ENCODE assay signal across 12 cellular contexts in genomic region chr2:121008978-121009377, GRCh38.
A peak's percentile ranks its signal among the peaks of the same experiment; 100 is the strongest.
DNase-seq lines count a peak whose midpoint lies in the region; TF ChIP-seq lines count a peak whose summit lies in the region.
"Had no signal": no experiment of that assay in that cellular context is flagged by ENCODE, and none has a peak within 500 bp of the region (broad histone marks: within the 10 kb centered on the region; RNA-seq: fewer than 3 reads in every experiment).

No MANE protein-coding gene starts in this region.

- no peaks in the 10 kb centered on the region for H4K20me1 ChIP-seq in OCI-LY3 (ENCODE audit: insufficient read depth, low read length)
- H4K20me1 ChIP-seq: BLaER1 had no signal

- peak; percentile 12 to 37 for DNase-seq in cardiac muscle cell (ENCODE audit: low read depth in 1 of 2, low spot score in 1 of 2)
- no peak for DNase-seq in right atrium auricular region (ENCODE audit: low spot score)
- peak; percentile 60 for DNase-seq in endothelial cell (ENCODE audit: low spot score)
- peak; percentile 36 for DNase-seq in testis
- no peak for DNase-seq in nucleus accumbens (lab: John Stamatoyannopoulos, UW)
- DNase-seq in NCI-H146 (lab: John Stamatoyannopoulos, UW): no peak
- DNase-seq in ureter (ENCODE audit: low spot score): no peak
- DNase-seq: activated naive CD4-positive, alpha-beta T cell treated with anti-CD3 and anti-CD28 coated beads, Interleukin-2, amount 50 U/mL, for 16 hours; effector memory CD4-positive, alpha-beta T cell had no signal

- no peaks in the 10 kb centered on the region for H3K79me2 ChIP-seq in OCI-LY3 (ENCODE audit: low read length)

- H3K4me3 Mint-ChIP-seq in endothelial cell (ENCODE audit: unreplicated experiment): no peak overlapping the region
- H3K4me3 Mint-ChIP-seq: natural killer cell treated with Interleukin-12 subunit alpha and Interleukin-12 subunit beta and Interleukin-15 and Interleukin-18, amount 100 ng/mL, for 72 hours had no signal

- TF ChIP-seq CTCF in cardiac muscle cell (IDR thresholded peaks at IDR 0.05; ENCODE audit: low read depth, low read length) (peak; percentile 35), right atrium auricular region (IDR thresholded peaks at IDR 0.05) (no peak), OCI-LY3 (IDR thresholded peaks at IDR 0.05; ENCODE audit: low read depth, low read length) (peak; percentile 40), endothelial cell (IDR thresholded peaks at IDR 0.05; ENCODE audit: unreplicated experiment) (peak; percentile 59), testis (IDR thresholded peaks at IDR 0.05) (peak in 1 of 3 experiments; percentile 19)

- H3K27me3 Mint-ChIP-seq in endothelial cell (ENCODE audit: unreplicated experiment): peaks cover 12% of the 10 kb centered on the region

- 80 to 81% methylated on average over 5 of the region's 5 CpGs for WGBS in testis, 2 donors

- intact Hi-C loops in testis (cut with DNase I; ENCODE audit: low total_unique reads): no loop called here

- no peaks in the 10 kb centered on the region for H3K9me3 Mint-ChIP-seq in endothelial cell (ENCODE audit: unreplicated experiment)

- H3K9me3 ChIP-seq in cardiac muscle cell (ENCODE audit: low read depth) (no peaks in the 10 kb centered on the region), right atrium auricular region (peaks cover 0 to 14% of the 10 kb centered on the region in 2 donors), OCI-LY3 (ENCODE audit: insufficient read depth, low read length) (no peaks in the 10 kb centered on the region), testis (no peaks in the 10 kb centered on the region)
- H3K9me3 ChIP-seq: BLaER1 had no signal

- H3K27ac Mint-ChIP-seq in endothelial cell (ENCODE audit: unreplicated experiment): no peak overlapping the region
- H3K27ac Mint-ChIP-seq: natural killer cell treated with Interleukin-12 subunit alpha and Interleukin-12 subunit beta and Interleukin-15 and Interleukin-18, amount 100 ng/mL, for 72 hours had no signal

- H3K4me3 ChIP-seq in cardiac muscle cell (no peak overlapping the region), right atrium auricular region (no peak overlapping the region), OCI-LY3 (ENCODE audit: low read length) (no peak overlapping the region), testis (no peak overlapping the region)
- H3K4me3 ChIP-seq: BLaER1 had no signal

- TF ChIP-seq POLR2A in testis (IDR thresholded peaks at IDR 0.05): no peak

- no peaks in the 10 kb centered on the region for H3K27me3 ChIP-seq in cardiac muscle cell
- H3K27me3 ChIP-seq in right atrium auricular region: no peaks in the 10 kb centered on the region
- peaks cover 12% of the 10 kb centered on the region; the same call in 1 of the 2 replicates for H3K27me3 ChIP-seq in OCI-LY3 (ENCODE audit: low read depth, low read length)
- no peaks in the 10 kb centered on the region for H3K27me3 ChIP-seq in testis
- H3K27me3 ChIP-seq: BLaER1 had no signal

- H2AFZ ChIP-seq in OCI-LY3 (ENCODE audit: low read depth, low read length): no peak overlapping the region

- no peaks in the 10 kb centered on the region for H3K4me1 Mint-ChIP-seq in endothelial cell (ENCODE audit: unreplicated experiment)

- H3K9ac ChIP-seq in OCI-LY3 (ENCODE audit: low read length): no peak overlapping the region
- H3K9ac ChIP-seq: BLaER1 had no signal

- H3K36me3 Mint-ChIP-seq in endothelial cell (ENCODE audit: low read depth, unreplicated experiment): no peaks in the 10 kb centered on the region
- H3K36me3 Mint-ChIP-seq: natural killer cell treated with Interleukin-12 subunit alpha and Interleukin-12 subunit beta and Interleukin-15 and Interleukin-18, amount 100 ng/mL, for 72 hours had no signal

- no peak overlapping the region for H3K27ac ChIP-seq in cardiac muscle cell
- no peak overlapping the region for H3K27ac ChIP-seq in right atrium auricular region
- H3K27ac ChIP-seq in OCI-LY3 (ENCODE audit: low read length): no peak overlapping the region
- no peak overlapping the region for H3K27ac ChIP-seq in testis
- H3K27ac ChIP-seq: BLaER1 had no signal

- no peak overlapping the region for H3K4me2 ChIP-seq in OCI-LY3 (ENCODE audit: low read length)
- H3K4me2 ChIP-seq: BLaER1 had no signal

- H3K4me1 ChIP-seq in cardiac muscle cell (ENCODE audit: low read depth) (no peaks in the 10 kb centered on the region), right atrium auricular region (no peaks in the 10 kb centered on the region), OCI-LY3 (ENCODE audit: low read length) (no peaks in the 10 kb centered on the region), testis (no peaks in the 10 kb centered on the region)
- H3K4me1 ChIP-seq: BLaER1 had no signal

- H3K36me3 ChIP-seq in cardiac muscle cell: no peaks in the 10 kb centered on the region
- no peaks in the 10 kb centered on the region for H3K36me3 ChIP-seq in right atrium auricular region
- no peaks in the 10 kb centered on the region for H3K36me3 ChIP-seq in OCI-LY3 (replicated peaks; ENCODE audit: low read depth, low read length)
- H3K36me3 ChIP-seq in testis (ENCODE audit: low read depth, missing control alignments): no peaks in the 10 kb centered on the region
- H3K36me3 ChIP-seq: BLaER1 had no signal

Comparison
In these comparisons a context has a peak if more than half of its experiments do, and no peak if none do; other contexts are left out.
1. DNase-seq: peak in cardiac muscle cell (2 of 2), endothelial cell (single experiment) and testis (single experiment); none in right atrium auricular region (single experiment), nucleus accumbens (0 of 56), NCI-H146 (single experiment) and ureter (single experiment).
2. CTCF ChIP-seq: peak in cardiac muscle cell (single experiment), OCI-LY3 (single experiment) and endothelial cell (single experiment); none in right atrium auricular region (0 of 2).